16 cellular contexts compared by ENCODE assay signal in the genomic region with DNA sequence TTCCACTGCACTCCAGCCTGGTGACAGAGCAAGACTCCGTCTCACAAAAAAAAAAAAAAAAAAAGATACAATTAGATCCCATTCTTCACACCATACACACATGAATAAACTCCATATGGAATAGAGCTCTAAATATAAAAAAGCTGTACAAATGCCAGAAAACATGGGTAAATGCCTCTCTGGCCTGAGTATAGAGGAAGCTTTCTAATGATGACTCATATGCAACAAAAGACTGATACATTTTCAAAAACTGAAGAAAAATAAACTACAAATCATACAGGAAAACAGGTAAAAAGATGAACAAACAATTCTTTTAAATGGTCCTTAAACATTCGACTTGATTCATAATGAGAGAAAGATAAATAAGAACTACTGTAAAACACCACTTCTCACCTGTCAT. TPM values are rescaled to one million over a fixed set of nuclear protein-coding genes. Genes with fewer than 3 reads are reported as not detected.
A peak's percentile ranks its signal among the peaks of the same experiment; 100 is the strongest.
DNase-seq lines count a peak whose midpoint lies in the region; ATAC-seq, FAIRE-seq and TF ChIP-seq lines count a peak whose summit lies in the region.
"Had no signal": no experiment of that assay in that cellular context is flagged by ENCODE, and none has a peak within 500 bp of the region (broad histone marks: within the 10 kb centered on the region; RNA-seq: fewer than 3 reads in every experiment).

No MANE protein-coding gene starts in this region.

- H4K20me1 ChIP-seq in IMR-90 (ENCODE audit: insufficient read depth, low read length), result no peaks in the 10 kb centered on the region
- H4K20me1 ChIP-seq in endothelial cell of umbilical vein (replicated peaks; ENCODE audit: control insufficient read depth, extremely low read depth, insufficient read depth, low read length), result no peaks in the 10 kb centered on the region

- H3K9ac ChIP-seq in IMR-90 (ENCODE audit: low read depth, low read length) (no peak overlapping the region), endothelial cell of umbilical vein (replicated peaks; ENCODE audit: extremely low read depth, insufficient read depth, low read length) (no peak overlapping the region)

- H4K8ac ChIP-seq in IMR-90 (ENCODE audit: low read depth in 2 of 2, low read length in 2 of 2), result no peak overlapping the region

- no peak overlapping the region for H2AK9ac ChIP-seq in IMR-90 (replicated peaks; ENCODE audit: low read depth, low read length, poor library complexity)

- H3K9me1 ChIP-seq in IMR-90 (ENCODE audit: insufficient read depth, low read length) (no peaks in the 10 kb centered on the region; the same call in 1 of the 2 replicates), endothelial cell of umbilical vein (replicated peaks; ENCODE audit: control insufficient read depth, extremely low read depth, insufficient read depth, low read length) (no peaks in the 10 kb centered on the region)

- no peaks in the 10 kb centered on the region for H3K4me1 ChIP-seq in IMR-90 (ENCODE audit: control insufficient read depth, insufficient read depth, low read length)
- peaks cover 6% of the 10 kb centered on the region for H3K4me1 ChIP-seq in endothelial cell of umbilical vein (ENCODE audit: control insufficient read depth, extremely low read depth, insufficient read depth, low read length)
- H3K4me1 ChIP-seq: Caco-2 had no signal

- H3K4me1 Mint-ChIP-seq in progenitor cell of endocrine pancreas (ENCODE audit: low read depth), result no peaks in the 10 kb centered on the region
- H3K4me1 Mint-ChIP-seq: CD14-positive monocyte had no signal

- H2AFZ ChIP-seq in IMR-90 (replicated peaks; ENCODE audit: low read length, poor library complexity) (no peak overlapping the region), endothelial cell of umbilical vein (ENCODE audit: low read depth, low read length) (no peak overlapping the region)

- H4K91ac ChIP-seq in IMR-90 (ENCODE audit: insufficient read depth, low read depth, low read length), result no peak overlapping the region

- peaks cover 37% of the 10 kb centered on the region for H3K9me3 ChIP-seq in IMR-90 (ENCODE audit: control insufficient read depth, insufficient read depth, low read length)
- H3K9me3 ChIP-seq in endothelial cell of umbilical vein (replicated peaks; ENCODE audit: control insufficient read depth, insufficient read depth, low read length), result peaks cover 28% of the 10 kb centered on the region

- H3K79me1 ChIP-seq in IMR-90 (ENCODE audit: low read depth in 1 of 2, low read length in 2 of 2), result peaks cover 5 to 16% of the 10 kb centered on the region in 2 experiments

- dilution Hi-C loops in IMR-90 (cut with HindIII; ENCODE audit: low sequenced_read_pairs, unreplicated experiment) (no loop called here), endothelial cell of umbilical vein (cut with MboI; ENCODE audit: extremely low pct_ligation_motif_present, low sequenced_read_pairs) (no loop called here)

- no peak overlapping the region for H2BK120ac ChIP-seq in IMR-90 (ENCODE audit: low read depth, low read length)

- DNase-seq in COLO829 (ENCODE audit: low spot score) (peak; percentile 14), IMR-90 (peak; percentile 31), endothelial cell of umbilical vein (ENCODE audit: low read depth, low spot score) (peak; percentile 63), progenitor cell of endocrine pancreas (ENCODE audit: low spot score, unreplicated experiment) (no peak), GOT3 (lab: John Stamatoyannopoulos, UW) (no peak), cerebellar nuclear complex (lab: John Stamatoyannopoulos, UW) (no peak)
- DNase-seq in stimulated activated CD4-positive, alpha-beta T cell treated with anti-CD3 and anti-CD28 coated beads, Interleukin-4, amount 100 ng/mL, for 4 hours, result no peak
- DNase-seq: Caco-2; CD8-positive, alpha-beta T cell; DND-41; GF-D8; H7 had no signal

- no peak overlapping the region for H2BK20ac ChIP-seq in IMR-90 (ENCODE audit: low read depth, low read length)

- no peak overlapping the region for H3K18ac ChIP-seq in IMR-90 (ENCODE audit: low read depth, low read length)

- BruUV-seq in IMR-90 (replicated peaks; lab: Mats Ljungman, UMichigan), result no TSS peak
- BruUV-seq in endothelial cell of umbilical vein (replicated peaks; lab: Mats Ljungman, UMichigan), result no TSS peak

- CTCF ChIA-PET in IMR-90 (lab: Yijun Ruan, JAX), result interaction anchor here (0.6 kb wide), 2 partner anchors 315 to 406 kb away, joined by 5 to 8 read pairs; no protein-coding TSS in a partner anchor
- CTCF ChIA-PET in endothelial cell of umbilical vein (lab: Charles Lee), result interaction anchor here (0.6 to 1.2 kb wide), 2 partner anchors 16 to 29 kb away, joined by 3 to 4 read pairs; no protein-coding TSS in a partner anchor

- no peak for ATAC-seq in IMR-90 (ENCODE audit: low read depth)
- ATAC-seq: CD8-positive, alpha-beta T cell had no signal

- H3K56ac ChIP-seq in IMR-90 (ENCODE audit: extremely low read depth, insufficient read depth, low read length), result no peak overlapping the region

- H3K4me3 Mint-ChIP-seq in progenitor cell of endocrine pancreas (ENCODE audit: low read depth), result no peak overlapping the region
- H3K4me3 Mint-ChIP-seq: CD14-positive monocyte; CD8-positive, alpha-beta T cell had no signal

- no peak overlapping the region for H2BK15ac ChIP-seq in IMR-90 (ENCODE audit: low read depth, low read length)

- no peaks in the 10 kb centered on the region for H3K27me3 Mint-ChIP-seq in progenitor cell of endocrine pancreas

- no peaks in the 10 kb centered on the region for H3K79me2 ChIP-seq in endothelial cell of umbilical vein (ENCODE audit: control insufficient read depth, insufficient read depth, low read length)

- TF ChIP-seq CTCF in IMR-90 (conservative IDR thresholded peaks at IDR 0.05; ENCODE audit: low read depth, low read length) (no peak), endothelial cell of umbilical vein (IDR thresholded peaks at IDR 0.05; ENCODE audit: extremely low read depth in 1 of 2, insufficient read depth in 1 of 2, low read depth in 1 of 2, low read length in 2 of 2) (no peak), progenitor cell of endocrine pancreas (IDR thresholded peaks at IDR 0.05; ENCODE audit: unreplicated experiment) (no peak)

- no peak overlapping the region for H3K27ac ChIP-seq in IMR-90 (ENCODE audit: insufficient read depth, low read length)
- H3K27ac ChIP-seq in endothelial cell of umbilical vein (ENCODE audit: insufficient read depth, low read depth, low read length), result no peak overlapping the region

- H4K5ac ChIP-seq in IMR-90 (ENCODE audit: low read depth, low read length), result no peak overlapping the region

- H3K27ac Mint-ChIP-seq in progenitor cell of endocrine pancreas, result peak overlapping the region; percentile 50
- H3K27ac Mint-ChIP-seq: CD14-positive monocyte; CD8-positive, alpha-beta T cell had no signal

- in situ Hi-C loops in IMR-90 (cut with MboI; ENCODE audit: low sequenced_read_pairs), result no loop called here

- H3K9me3 Mint-ChIP-seq in progenitor cell of endocrine pancreas (ENCODE audit: low read depth), result peaks cover 85% of the 10 kb centered on the region

- H2AK5ac ChIP-seq in IMR-90 (ENCODE audit: low read depth, low read length), result no peak overlapping the region

- no peak for TF ChIP-seq RAD21 in IMR-90 (IDR thresholded peaks at IDR 0.05; ENCODE audit: low read length)

- intact Hi-C loops in IMR-90 (cut with micrococcal nuclease) (no loop called here), endothelial cell of umbilical vein (cut with micrococcal nuclease) (no loop called here)

- WGBS in IMR-90 (ENCODE audit: extremely low coverage in 2 of 2, insufficient read length in 1 of 2), 2 experiments, result no CpG with 5 or more reads among the region's 2 CpGs

- no peak overlapping the region for H3K14ac ChIP-seq in IMR-90 (replicated peaks; ENCODE audit: low read depth, low read length)

- POLR2A ChIA-PET in IMR-90 (lab: Charles Lee; ENCODE audit: unreplicated experiment) (no interaction called here), endothelial cell of umbilical vein (lab: Charles Lee) (interaction anchor here (0.7 to 1.0 kb wide), 2 partner anchors 10 to 246 kb away, joined by 3 to 4 read pairs; no protein-coding TSS in a partner anchor)

- H3K27me3 ChIP-seq in IMR-90 (ENCODE audit: control insufficient read depth, insufficient read depth, low read length), result no peaks in the 10 kb centered on the region
- no peaks in the 10 kb centered on the region for H3K27me3 ChIP-seq in endothelial cell of umbilical vein (ENCODE audit: control insufficient read depth in 2 of 2, insufficient read depth in 2 of 2, low read length in 2 of 2)

- TF ChIP-seq POLR2A in IMR-90 (IDR thresholded peaks at IDR 0.05; ENCODE audit: low read depth, low read length) (no peak), endothelial cell of umbilical vein (IDR thresholded peaks at IDR 0.05; ENCODE audit: low read depth, low read length) (no peak)

- no peak for FAIRE-seq in endothelial cell of umbilical vein (lab: Jason Lieb, UNC)
- FAIRE-seq: A204.1 had no signal

- no peak overlapping the region for H2BK5ac ChIP-seq in IMR-90 (ENCODE audit: low read depth, low read length, poor library complexity, severe bottlenecking)

- H3K4ac ChIP-seq in IMR-90 (ENCODE audit: low read depth, low read length), result no peak overlapping the region

- H3K23ac ChIP-seq in IMR-90 (ENCODE audit: low read depth, low read length), result no peak overlapping the region

- peaks cover 98% of the 10 kb centered on the region for H3K36me3 Mint-ChIP-seq in progenitor cell of endocrine pancreas (ENCODE audit: insufficient read depth)

- H3K4me2 ChIP-seq in IMR-90 (ENCODE audit: low read depth, low read length), result no peak overlapping the region
- peak overlapping the region; percentile 40 for H3K4me2 ChIP-seq in endothelial cell of umbilical vein (ENCODE audit: insufficient read depth, low read length)

- H3K36me3 ChIP-seq in IMR-90 (ENCODE audit: control insufficient read depth, insufficient read depth, low read length) (peaks cover 38% of the 10 kb centered on the region), endothelial cell of umbilical vein (ENCODE audit: control insufficient read depth in 2 of 2, extremely low read depth in 1 of 2, insufficient read depth in 2 of 2, low read length in 2 of 2) (peaks cover 16 to 29% of the 10 kb centered on the region in 2 experiments)

- H3K4me3 ChIP-seq in IMR-90 (ENCODE audit: insufficient read depth, low read depth, low read length), result no peak overlapping the region
- H3K4me3 ChIP-seq in endothelial cell of umbilical vein (replicated peaks in 1 of 3; ENCODE audit: insufficient read depth in 1 of 3, low read depth in 1 of 3, low read length in 3 of 3), result no peak overlapping the region

RNA-seq across cellular contexts. Expression of gene ZFP62, which starts 8.6 kb away (rescaled TPM):
- total RNA-seq in IMR-90 (2012; rRNA removed) (20.3 and 29.7 TPM in 2 replicates), endothelial cell of umbilical vein (14.6 and 19.7 TPM in 2 replicates), progenitor cell of endocrine pancreas (62.0 and 63.1 TPM in 2 replicates)
- polyA plus RNA-seq in IMR-90 (2012; rRNA removed) (5.4 and 8.2 TPM in 2 replicates), endothelial cell of umbilical vein (3.3 and 3.7 TPM in 2 replicates)
- 0.59 and 1.5 TPM in 2 replicates for polyA plus RNA-seq in IMR-90 (2012; cell fraction: cytosol; rRNA removed)
- polyA plus RNA-seq in IMR-90 (2012; cell fraction: nucleus; rRNA removed; ENCODE audit: low replicate concordance), result 2.2 and 19.6 TPM in 2 replicates
- 5.8 and 7.0 TPM in 2 replicates for polyA plus RNA-seq in endothelial cell of umbilical vein (2011; cell fraction: cytosol; rRNA removed)
- 13.3 and 20.5 TPM in 2 replicates for polyA plus RNA-seq in endothelial cell of umbilical vein (2011; cell fraction: nucleus; rRNA removed)
- 11.7 and 15.7 TPM in 2 replicates for polyA plus RNA-seq in endothelial cell of umbilical vein (2012)
- 4.4 and 5.8 TPM in 2 replicates for polyA minus RNA-seq in endothelial cell of umbilical vein
- polyA minus RNA-seq in endothelial cell of umbilical vein (2011; cell fraction: cytosol; rRNA and poly(A)+ RNA removed), result 14.7 TPM
- 6.6 and 7.7 TPM in 2 replicates for polyA minus RNA-seq in endothelial cell of umbilical vein (2011; cell fraction: nucleus; rRNA and poly(A)+ RNA removed)

RNA-seq across cellular contexts. Expression of gene BTNL8, which starts 46.4 kb away (rescaled TPM):
- total RNA-seq in IMR-90 (2012; rRNA removed), result not detected in 2 replicates
- not detected in 2 replicates for polyA plus RNA-seq in IMR-90 (2012; rRNA removed)
- polyA plus RNA-seq in IMR-90 (2012; cell fraction: cytosol; rRNA removed), result not detected in 2 replicates
- not detected in 2 replicates for polyA plus RNA-seq in IMR-90 (2012; cell fraction: nucleus; rRNA removed; ENCODE audit: low replicate concordance)
- total RNA-seq in endothelial cell of umbilical vein, result not detected in 2 replicates
- polyA plus RNA-seq in endothelial cell of umbilical vein, result not detected in 2 replicates
- not detected in 2 replicates for polyA plus RNA-seq in endothelial cell of umbilical vein (2011; cell fraction: cytosol; rRNA removed)
- polyA plus RNA-seq in endothelial cell of umbilical vein (2011; cell fraction: nucleus; rRNA removed), result not detected in 2 replicates
- not detected in 2 replicates for polyA plus RNA-seq in endothelial cell of umbilical vein (2012)
- polyA minus RNA-seq in endothelial cell of umbilical vein, result not detected in 2 replicates
- not detected for polyA minus RNA-seq in endothelial cell of umbilical vein (2011; cell fraction: cytosol; rRNA and poly(A)+ RNA removed)
- not detected in 2 replicates for polyA minus RNA-seq in endothelial cell of umbilical vein (2011; cell fraction: nucleus; rRNA and poly(A)+ RNA removed)
- total RNA-seq in progenitor cell of endocrine pancreas, result not detected in 2 replicates
- total RNA-seq: CD8-positive, alpha-beta T cell had no signal
- polyA plus RNA-seq: AG04450, BJ had no signal

RNA-seq across cellular contexts. Expression of gene MGAT1, which starts 49.9 kb away (rescaled TPM):
- total RNA-seq in IMR-90 (2012; rRNA removed), result 56.3 and 62.2 TPM in 2 replicates
- polyA plus RNA-seq in IMR-90 (2012; rRNA removed), result 141 and 150 TPM in 2 replicates
- polyA plus RNA-seq in IMR-90 (2012; cell fraction: cytosol; rRNA removed), result 154 and 222 TPM in 2 replicates
- polyA plus RNA-seq in IMR-90 (2012; cell fraction: nucleus; rRNA removed; ENCODE audit: low replicate concordance), result 76.6 and 140 TPM in 2 replicates
- 108 and 123 TPM in 2 replicates for total RNA-seq in endothelial cell of umbilical vein
- polyA plus RNA-seq in endothelial cell of umbilical vein, result 126 and 153 TPM in 2 replicates
- polyA plus RNA-seq in endothelial cell of umbilical vein (2011; cell fraction: cytosol; rRNA removed), result 83.5 and 99.1 TPM in 2 replicates
- 54.0 and 56.7 TPM in 2 replicates for polyA plus RNA-seq in endothelial cell of umbilical vein (2011; cell fraction: nucleus; rRNA removed)
- 59.8 and 70.3 TPM in 2 replicates for polyA plus RNA-seq in endothelial cell of umbilical vein (2012)
- polyA minus RNA-seq in endothelial cell of umbilical vein, result 80.6 and 100 TPM in 2 replicates
- polyA minus RNA-seq in endothelial cell of umbilical vein (2011; cell fraction: cytosol; rRNA and poly(A)+ RNA removed), result 49.0 TPM
- polyA minus RNA-seq in endothelial cell of umbilical vein (2011; cell fraction: nucleus; rRNA and poly(A)+ RNA removed), result 31.9 and 43.9 TPM in 2 replicates
- 63.8 and 66.9 TPM in 2 replicates for total RNA-seq in progenitor cell of endocrine pancreas

Comparison
In these comparisons a context has a peak if more than half of its experiments do, and no peak if none do; other contexts are left out.
1. DNase-seq: peak in COLO829 (single experiment), IMR-90 (single experiment) and endothelial cell of umbilical vein (single experiment); none in progenitor cell of endocrine pancreas (single experiment), GOT3 (single experiment), stimulated activated CD4-positive, alpha-beta T cell treated with anti-CD3 and anti-CD28 coated beads, Interleukin-4, amount 100 ng/mL, for 4 hours (0 of 2) and cerebellar nuclear complex (0 of 2).